In the genomic region with DNA sequence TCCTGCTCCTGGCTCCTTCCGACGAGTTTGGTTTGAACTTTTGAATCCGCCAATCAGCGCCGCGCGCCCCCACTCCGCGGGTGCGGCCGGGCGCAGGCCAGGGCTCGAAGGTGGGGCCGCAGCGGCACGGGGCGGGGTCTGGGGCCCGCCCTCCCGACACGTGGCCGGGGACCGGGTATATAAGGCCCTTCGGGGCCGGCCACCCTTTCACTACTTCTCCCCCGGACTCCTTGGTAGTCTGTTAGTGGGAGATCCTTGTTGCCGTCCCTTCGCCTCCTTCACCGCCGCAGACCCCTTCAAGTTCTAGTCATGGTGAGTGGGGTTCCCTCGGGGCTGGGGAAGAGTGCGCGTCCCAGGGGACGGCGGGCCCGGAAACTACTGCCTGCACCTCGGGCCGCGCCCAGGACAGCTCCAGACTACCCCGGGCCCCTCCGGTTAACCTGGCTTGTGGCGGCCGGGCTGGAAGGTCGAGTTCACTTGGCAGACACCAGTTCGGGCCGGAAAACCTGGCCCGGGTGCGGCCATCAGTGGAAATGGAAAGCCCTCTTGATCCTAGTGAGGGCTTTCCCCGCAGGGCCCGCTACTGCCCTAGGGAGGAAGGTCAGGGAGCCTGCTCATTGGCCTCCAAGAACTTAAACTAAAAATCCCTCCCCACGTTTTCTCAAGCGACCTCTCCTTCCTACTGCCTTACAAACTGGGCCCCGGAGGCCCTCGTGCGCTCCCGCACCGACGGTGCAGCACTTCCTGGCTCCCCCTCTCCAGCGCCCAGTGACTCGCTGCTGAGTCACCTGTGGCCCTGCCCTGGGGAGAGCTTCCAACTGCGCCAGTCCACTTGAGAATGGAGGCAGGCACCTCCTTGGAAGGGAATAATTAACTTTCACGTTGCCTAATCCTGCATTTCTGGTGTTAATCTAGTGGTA, we compare ENCODE assay signal across 8 cellular contexts.
DNase-seq lines count a peak whose midpoint lies in the region; ATAC-seq lines count a peak whose summit lies in the region.

A gene (plus strand): TSS at position 210 of the 920 bp plus-strand sequence. CDS start 100 bp downstream, at position 310.

- DNase-seq in ACHN (peak; percentile 99), NCI-H2196 treated with DMSO at 0.1 percent for 48 hours (lab: John Stamatoyannopoulos, UW; ENCODE audit: unreplicated experiment) (peak; percentile 73), caudate nucleus (lab: John Stamatoyannopoulos, UW) (peak in 40 of 61 donors; percentile 4 to 65 (median 22)), iris pigment epithelial cell (ENCODE audit: low read depth) (peak; percentile 96)
- peak; percentile 70 to 86 (median 72) for DNase-seq in activated CD4-positive, CD25-positive, alpha-beta regulatory T cell (lab: John Stamatoyannopoulos, UW)
- peak; percentile 90 for DNase-seq in stimulated activated CD4-positive, alpha-beta T cell treated with anti-CD3 and anti-CD28 coated beads, Interleukin-12 subunit alpha, Interleukin-12 subunit beta, amount 100 ng/mL, for 4 hours

- ATAC-seq in GM18873 (IDR thresholded peaks at IDR 0.05; ENCODE audit: low FRiP score, unreplicated experiment) (peak; percentile 71), HG03135 (IDR thresholded peaks at IDR 0.05; ENCODE audit: unreplicated experiment) (peak; percentile 80)

- in situ Hi-C loops in ACHN (cut with HindIII; ENCODE audit: low pct_ligation_motif_present, low pct_unique_long_range_greater_than_20kb, low sequenced_read_pairs) = no loop called here

- peak within 1 kb of the TSS; percentile 40 for H3K27ac ChIP-seq in caudate nucleus (ENCODE audit: low read depth, low read length)

Comparison
In these comparisons a context has a peak if more than half of its experiments do, and no peak if none do; other contexts are left out.
1. Peak in every context shown above with its lines: DNase-seq, ATAC-seq and H3K27ac ChIP-seq.
2. DNase-seq: peak in every context shown above with its lines; median percentile 99 in ACHN; 96 in iris pigment epithelial cell; 90 in stimulated activated CD4-positive, alpha-beta T cell treated with anti-CD3 and anti-CD28 coated beads, Interleukin-12 subunit alpha, Interleukin-12 subunit beta, amount 100 ng/mL, for 4 hours; 73 in NCI-H2196 treated with DMSO at 0.1 percent for 48 hours; 72 in activated CD4-positive, CD25-positive, alpha-beta regulatory T cell; 22 in caudate nucleus.